Comparison of ENCODE assay signal across 11 cellular contexts in the genomic region with DNA sequence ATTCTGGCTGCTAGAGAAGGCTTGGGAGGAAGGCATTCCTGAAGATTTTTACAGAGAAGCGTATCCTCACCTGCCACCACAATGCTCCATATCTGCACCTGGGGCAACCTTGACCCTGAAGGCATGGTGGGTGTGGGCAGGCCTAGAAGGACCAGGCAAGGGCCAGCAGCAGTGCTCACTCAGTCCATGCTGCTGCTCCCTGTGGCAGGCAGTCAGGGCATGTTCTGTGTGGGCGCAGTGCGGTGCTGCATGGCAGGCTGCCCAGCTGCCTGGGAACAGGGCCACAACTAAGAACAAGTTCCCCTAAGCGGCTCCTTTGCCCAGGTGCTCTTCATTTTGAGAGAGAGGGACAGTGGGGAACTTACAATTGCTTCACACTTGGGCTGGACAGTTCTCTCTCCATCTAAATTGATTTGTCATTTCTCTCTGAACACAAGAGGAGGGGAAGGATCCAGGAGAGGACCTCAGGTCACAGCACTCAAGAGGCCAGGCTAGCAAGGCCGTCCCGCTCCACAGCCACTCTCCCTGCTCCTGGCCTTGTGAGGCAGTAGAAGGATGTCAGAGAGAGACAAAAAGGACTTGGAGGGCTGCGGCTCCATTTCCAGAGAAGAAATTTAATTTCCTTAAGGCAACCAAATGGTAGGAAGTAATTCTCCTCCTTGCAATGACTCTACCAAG.
A peak's percentile ranks its signal among the peaks of the same experiment; 100 is the strongest.
DNase-seq lines count a peak whose midpoint lies in the region; ATAC-seq and TF ChIP-seq lines count a peak whose summit lies in the region.
"Had no signal": no experiment of that assay in that cellular context is flagged by ENCODE, and none has a peak within 500 bp of the region (broad histone marks: within the 10 kb centered on the region; RNA-seq: fewer than 3 reads in every experiment).

No MANE protein-coding gene starts in this region.

- H3K36me3 Mint-ChIP-seq in activated CD8-positive, alpha-beta T cell treated with anti-CD3 and anti-CD28 coated beads, Interleukin-2, amount 10 ng/mL, durations not matched to agents 7 days and 5 days (ENCODE audit: low read depth), result peaks cover 22% of the 10 kb centered on the region
- peaks cover 34% of the 10 kb centered on the region for H3K36me3 Mint-ChIP-seq in activated CD8-positive, alpha-beta T cell treated with anti-CD3 and anti-CD28 coated beads for 36 hours (ENCODE audit: low read depth)

- CTCF ChIA-PET in activated CD8-positive, alpha-beta T cell treated with anti-CD3 and anti-CD28 coated beads, Interleukin-2, amount 10 ng/mL, durations not matched to agents 7 days and 5 days (lab: Charles Lee), result no interaction called here
- CTCF ChIA-PET in activated CD8-positive, alpha-beta T cell treated with anti-CD3 and anti-CD28 coated beads for 36 hours (lab: Charles Lee), result no interaction called here

- H3K4me1 Mint-ChIP-seq in activated CD8-positive, alpha-beta T cell treated with anti-CD3 and anti-CD28 coated beads, Interleukin-2, amount 10 ng/mL, durations not matched to agents 7 days and 5 days (ENCODE audit: low read depth), result no peaks in the 10 kb centered on the region
- H3K4me1 Mint-ChIP-seq in activated CD8-positive, alpha-beta T cell treated with anti-CD3 and anti-CD28 coated beads for 36 hours (ENCODE audit: low read depth), result no peaks in the 10 kb centered on the region
- H3K4me1 Mint-ChIP-seq: activated B cell treated with CpG ODN at 0.5 μM for 24 hours; activated naive CD4-positive, alpha-beta T cell treated with anti-CD3 and anti-CD28 coated beads, Interleukin-2, amount 10 ng/mL, durations not matched to agents 7 days and 5 days had no signal

- no peak overlapping the region for H3K27ac Mint-ChIP-seq in activated CD8-positive, alpha-beta T cell treated with anti-CD3 and anti-CD28 coated beads, Interleukin-2, amount 10 ng/mL, durations not matched to agents 7 days and 5 days
- no peak overlapping the region for H3K27ac Mint-ChIP-seq in activated CD8-positive, alpha-beta T cell treated with anti-CD3 and anti-CD28 coated beads for 36 hours
- H3K27ac Mint-ChIP-seq: activated B cell treated with CpG ODN at 0.5 μM for 24 hours; activated naive CD4-positive, alpha-beta T cell treated with anti-CD3 and anti-CD28 coated beads, Interleukin-2, amount 10 ng/mL, durations not matched to agents 7 days and 5 days had no signal

- peak; percentile 30 for ATAC-seq in activated CD8-positive, alpha-beta T cell treated with anti-CD3 and anti-CD28 coated beads, Interleukin-2, amount 10 ng/mL, durations not matched to agents 7 days and 5 days
- ATAC-seq in activated CD8-positive, alpha-beta T cell treated with anti-CD3 and anti-CD28 coated beads for 36 hours, result no peak
- no peak for ATAC-seq in HG02885 (IDR thresholded peaks at IDR 0.05; ENCODE audit: poor library complexity, unreplicated experiment)
- ATAC-seq in GM18519 (IDR thresholded peaks at IDR 0.05; ENCODE audit: low FRiP score, unreplicated experiment), result no peak
- ATAC-seq in HG03135 (IDR thresholded peaks at IDR 0.05; ENCODE audit: unreplicated experiment), result no peak

- no peaks in the 10 kb centered on the region for H3K27me3 Mint-ChIP-seq in activated CD8-positive, alpha-beta T cell treated with anti-CD3 and anti-CD28 coated beads, Interleukin-2, amount 10 ng/mL, durations not matched to agents 7 days and 5 days (ENCODE audit: low read depth)
- H3K27me3 Mint-ChIP-seq in activated CD8-positive, alpha-beta T cell treated with anti-CD3 and anti-CD28 coated beads for 36 hours, result no peaks in the 10 kb centered on the region
- H3K27me3 Mint-ChIP-seq: activated B cell treated with CpG ODN at 0.5 μM for 24 hours; activated naive CD4-positive, alpha-beta T cell treated with anti-CD3 and anti-CD28 coated beads, Interleukin-2, amount 10 ng/mL, durations not matched to agents 7 days and 5 days had no signal

- DNase-seq in activated CD8-positive, alpha-beta T cell treated with anti-CD3 and anti-CD28 coated beads, Interleukin-2, amount 10 ng/mL, durations not matched to agents 7 days and 5 days, result no peak
- no peak for DNase-seq in activated CD8-positive, alpha-beta T cell treated with anti-CD3 and anti-CD28 coated beads for 36 hours
- DNase-seq in fibroblast of gingiva (ENCODE audit: low read depth) (peak; percentile 19), medulla oblongata (ENCODE audit: extremely low spot score) (peak; percentile 80), GM19238 (ENCODE audit: insufficient read length, low spot score) (no peak)
- DNase-seq: activated B cell treated with CpG ODN at 0.5 μM for 24 hours; activated naive CD4-positive, alpha-beta T cell treated with anti-CD3 and anti-CD28 coated beads, Interleukin-2, amount 10 ng/mL, durations not matched to agents 7 days and 5 days; NCI-H1092 had no signal

- no peaks in the 10 kb centered on the region for H3K9me3 Mint-ChIP-seq in activated CD8-positive, alpha-beta T cell treated with anti-CD3 and anti-CD28 coated beads, Interleukin-2, amount 10 ng/mL, durations not matched to agents 7 days and 5 days (ENCODE audit: insufficient read depth)
- H3K9me3 Mint-ChIP-seq in activated CD8-positive, alpha-beta T cell treated with anti-CD3 and anti-CD28 coated beads for 36 hours, result no peaks in the 10 kb centered on the region
- H3K9me3 Mint-ChIP-seq: activated B cell treated with CpG ODN at 0.5 μM for 24 hours; activated naive CD4-positive, alpha-beta T cell treated with anti-CD3 and anti-CD28 coated beads, Interleukin-2, amount 10 ng/mL, durations not matched to agents 7 days and 5 days had no signal

- intact Hi-C loops in activated CD8-positive, alpha-beta T cell treated with anti-CD3 and anti-CD28 coated beads for 36 hours (cut with micrococcal nuclease), result no loop called here

- no peak overlapping the region for H3K4me3 Mint-ChIP-seq in activated CD8-positive, alpha-beta T cell treated with anti-CD3 and anti-CD28 coated beads, Interleukin-2, amount 10 ng/mL, durations not matched to agents 7 days and 5 days
- no peak overlapping the region for H3K4me3 Mint-ChIP-seq in activated CD8-positive, alpha-beta T cell treated with anti-CD3 and anti-CD28 coated beads for 36 hours
- H3K4me3 Mint-ChIP-seq: activated B cell treated with CpG ODN at 0.5 μM for 24 hours; activated naive CD4-positive, alpha-beta T cell treated with anti-CD3 and anti-CD28 coated beads, Interleukin-2, amount 10 ng/mL, durations not matched to agents 7 days and 5 days had no signal

- POLR2A ChIA-PET in activated CD8-positive, alpha-beta T cell treated with anti-CD3 and anti-CD28 coated beads, Interleukin-2, amount 10 ng/mL, durations not matched to agents 7 days and 5 days (lab: Charles Lee), result no interaction called here
- POLR2A ChIA-PET in activated CD8-positive, alpha-beta T cell treated with anti-CD3 and anti-CD28 coated beads for 36 hours (lab: Charles Lee), result no interaction called here

- TF ChIP-seq CTCF in activated CD8-positive, alpha-beta T cell treated with anti-CD3 and anti-CD28 coated beads for 36 hours (IDR thresholded peaks at IDR 0.05), result no peak

Comparison
In these comparisons a context has a peak if more than half of its experiments do, and no peak if none do; other contexts are left out.
1. DNase-seq: peak in fibroblast of gingiva (single experiment) and medulla oblongata (single experiment); none in activated CD8-positive, alpha-beta T cell treated with anti-CD3 and anti-CD28 coated beads, Interleukin-2, amount 10 ng/mL, durations not matched to agents 7 days and 5 days (single experiment), activated CD8-positive, alpha-beta T cell treated with anti-CD3 and anti-CD28 coated beads for 36 hours (single experiment) and GM19238 (single experiment).